8 cellular contexts compared by ENCODE assay signal in the genomic region with DNA sequence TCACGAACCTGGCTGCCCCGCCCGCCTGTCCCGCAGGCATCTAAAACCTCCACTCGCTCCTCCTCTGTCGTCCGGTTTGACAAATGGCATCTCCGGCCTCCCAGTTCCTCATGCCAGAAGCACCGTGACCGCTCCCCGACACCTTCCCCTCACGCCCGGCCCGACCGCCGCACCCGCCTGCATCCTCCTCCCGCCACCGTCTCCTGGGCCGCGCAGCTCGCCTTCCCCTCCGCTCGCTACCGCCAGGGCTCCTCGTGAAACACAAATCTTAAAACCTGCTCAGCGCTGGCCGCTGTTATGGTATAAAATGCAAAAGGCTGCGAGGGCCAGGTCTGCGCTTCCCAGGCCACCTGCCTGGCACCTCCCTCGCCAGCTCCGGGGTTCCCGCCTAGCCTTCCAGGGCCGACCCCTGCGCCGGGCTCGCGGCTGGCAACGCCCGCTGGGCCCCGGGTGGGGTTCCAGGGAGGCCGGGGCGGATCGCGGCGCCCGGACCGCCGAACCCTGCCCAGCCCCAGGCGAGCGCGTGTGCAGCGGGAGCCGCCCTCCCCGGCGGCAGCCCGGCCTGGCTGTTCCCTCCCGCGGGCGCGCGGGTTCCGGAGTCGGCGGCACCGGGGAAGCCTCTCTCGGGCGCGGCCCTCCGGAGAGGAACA. TPM values are rescaled to one million over a fixed set of nuclear protein-coding genes. Genes with fewer than 3 reads are reported as not detected.
DNase-seq lines count a peak whose midpoint lies in the region; ATAC-seq and TF ChIP-seq lines count a peak whose summit lies in the region.

No MANE protein-coding gene starts in this region.

- peak; percentile 4 for ATAC-seq in left lung

- H3K36me3 ChIP-seq in HEK293 (ENCODE audit: control insufficient read depth in 2 of 2, insufficient read depth in 1 of 2, low read length in 2 of 2) (peaks cover 15 to 63% of the 10 kb centered on the region in 2 experiments; a peak in 2 of 3 replicates), OCI-LY7 (ENCODE audit: insufficient read depth, low read length) (peaks cover 45% of the 10 kb centered on the region), left lung (peaks cover 0 to 41% of the 10 kb centered on the region in 2 donors), subcutaneous abdominal adipose tissue (ENCODE audit: control insufficient read depth in 5 of 5, insufficient read depth in 5 of 5, low read length in 5 of 5) (peaks cover 0 to 51% (median 36%) of the 10 kb centered on the region in 5 donors)

- DNase-seq in GM12864 (ENCODE audit: low read depth) (no peak), OCI-LY7 (ENCODE audit: low spot score) (peak; percentile 36), cardiac fibroblast (ENCODE audit: low read depth in 2 of 2) (peak in 1 of 2 donors; percentile 28), left lung (peak; percentile 35 to 85), NCI-H2029 treated with DMSO at 0.1 percent for 48 hours (lab: John Stamatoyannopoulos, UW) (no peak), iPS-NIHi7 (ENCODE audit: extremely low spot score) (no peak)

- H3K27me3 ChIP-seq in left lung (no peaks in the 10 kb centered on the region), subcutaneous abdominal adipose tissue (ENCODE audit: control insufficient read depth in 5 of 5, insufficient read depth in 4 of 5, low read length in 5 of 5) (no peaks in the 10 kb centered on the region)

- CTCF ChIA-PET in HEK293 (lab: Yijun Ruan, JAX) (interaction anchor here (0.7 to 1.3 kb wide), 4 partner anchors 8 to 76 kb away, joined by 3 to 14 read pairs (median 4); a partner anchor contains a TSS), OCI-LY7 (lab: Charles Lee; ENCODE audit: unreplicated experiment) (no interaction called here)

- no peaks in the 10 kb centered on the region for H3K9me2 ChIP-seq in OCI-LY7 (ENCODE audit: insufficient read depth, low read length)

- H4K20me1 ChIP-seq in OCI-LY7 (ENCODE audit: insufficient read depth, low read length): no peaks in the 10 kb centered on the region; the same call in 1 of the 2 replicates

- H3K4me1 ChIP-seq in HEK293 (ENCODE audit: control insufficient read depth, insufficient read depth, low read length) (peaks cover 6% of the 10 kb centered on the region), OCI-LY7 (ENCODE audit: insufficient read depth, low read length, poor library complexity, severe bottlenecking) (peaks cover 13% of the 10 kb centered on the region), left lung (peaks cover 8 to 39% of the 10 kb centered on the region in 2 donors), subcutaneous abdominal adipose tissue (ENCODE audit: control insufficient read depth in 5 of 5, insufficient read depth in 5 of 5, low read length in 5 of 5) (peaks cover 0 to 44% (median 34%) of the 10 kb centered on the region in 5 donors)

- TF ChIP-seq CTCF in GM12864 (IDR thresholded peaks at IDR 0.05; ENCODE audit: low read depth, low read length, missing control alignments) (no peak), HEK293 (tag by site-specific recombination; IDR thresholded peaks at IDR 0.05) (peak; percentile 63), OCI-LY7 (conservative IDR thresholded peaks at IDR 0.05; ENCODE audit: low read length) (no peak), cardiac fibroblast (IDR thresholded peaks at IDR 0.05; ENCODE audit: low read depth, low read length) (peak; percentile 20), left lung (IDR thresholded peaks at IDR 0.05) (no peak)

- intact Hi-C loops in OCI-LY7 (cut with micrococcal nuclease; ENCODE audit: unreplicated experiment) (loop anchor here (1.0 to 5.0 kb wide), 3 partner anchors 9 to 160 kb away; a partner anchor contains a TSS), left lung (cut with DNase I) (no loop called here)

- BruUV-seq in OCI-LY7 (replicated peaks; lab: Mats Ljungman, UMichigan): no TSS peak

- peak overlapping the region; percentile 82 for H3K4me2 ChIP-seq in OCI-LY7 (ENCODE audit: low read length)

- H2AFZ ChIP-seq in OCI-LY7 (ENCODE audit: low read length): peak overlapping the region; percentile 26; the same call in 1 of the 2 replicates

- POLR2A ChIA-PET in HEK293 (lab: Yijun Ruan, JAX) (interaction anchor here (0.8 to 5.2 kb wide), 16 partner anchors 8 to 373 kb away, joined by 3 to 113 read pairs (median 10); a partner anchor contains a TSS), OCI-LY7 (lab: Charles Lee) (interaction anchor here (1.1 to 1.3 kb wide), 4 partner anchors 9 to 171 kb away, joined by 3 to 9 read pairs (median 6); a partner anchor contains a TSS)

- H3K79me2 ChIP-seq in OCI-LY7 (ENCODE audit: insufficient read depth, low read depth, low read length): peaks cover 22% of the 10 kb centered on the region

- peak overlapping the region in 4 of 5 donors; percentile 65 to 78 (median 77) for H3K9ac ChIP-seq in subcutaneous abdominal adipose tissue (ENCODE audit: low read length in 5 of 5)

- no peaks in the 10 kb centered on the region for H3K9me3 ChIP-seq in HEK293 (ENCODE audit: control insufficient read depth, insufficient read depth, low read depth, low read length)
- H3K9me3 ChIP-seq in OCI-LY7 (ENCODE audit: low read length): no peaks in the 10 kb centered on the region
- H3K9me3 ChIP-seq in left lung: no peaks in the 10 kb centered on the region
- H3K9me3 ChIP-seq in subcutaneous abdominal adipose tissue (ENCODE audit: control insufficient read depth in 5 of 5, low read length in 5 of 5): no peaks in the 10 kb centered on the region

- H3K4me3 ChIP-seq in GM12864 (ENCODE audit: low read depth, low read length) (peak overlapping the region; percentile 85), HEK293 (ENCODE audit: low read depth, low read length) (peak overlapping the region; percentile 90), OCI-LY7 (ENCODE audit: low read depth, low read length, poor library complexity, severe bottlenecking) (peak overlapping the region; percentile 89), cardiac fibroblast (replicated peaks in 1 of 2; ENCODE audit: low read depth in 2 of 2, low read length in 2 of 2) (peak overlapping the region; percentile 78 to 80), left lung (peak overlapping the region; percentile 81 to 87), subcutaneous abdominal adipose tissue (ENCODE audit: low read depth in 1 of 5, low read length in 5 of 5) (peak overlapping the region in 4 of 5 donors; percentile 65 to 83 (median 80))

- H3K27ac ChIP-seq in HEK293 (ENCODE audit: extremely low read depth, low read depth, low read length) (peak overlapping the region; percentile 87), OCI-LY7 (ENCODE audit: low read depth, low read length, poor library complexity, severe bottlenecking) (peak overlapping the region; percentile 44), left lung (peak overlapping the region; percentile 66 to 88), subcutaneous abdominal adipose tissue (ENCODE audit: low read depth, low read length) (peak overlapping the region; percentile 50)

TF ChIP-seq in HEK293, 187 proteins besides CTCF, POLR2A, EP300 and RAD21 (continues in another document):
- TF ChIP-seq ZNF600 (tag by site-specific recombination; IDR thresholded peaks at IDR 0.05): peak; percentile 80
- no peak for TF ChIP-seq ZNF561 (tag by site-specific recombination; IDR thresholded peaks at IDR 0.05; ENCODE audit: borderline replicate concordance)
- no peak for TF ChIP-seq ZNF621 (tag by site-specific recombination; IDR thresholded peaks at IDR 0.05)
- no peak for TF ChIP-seq REPIN1 (tag by site-specific recombination; IDR thresholded peaks at IDR 0.05; ENCODE audit: low read depth)

RNA-seq across cellular contexts. Expression of a gene that starts 0.5 kb away (rescaled TPM):
- 52.4 and 53.7 TPM in 2 replicates for total RNA-seq in OCI-LY7 (2014; rRNA removed; shearing (Covaris generic))
- total RNA-seq in OCI-LY7 (2022): 33.6 and 39.5 TPM in 2 replicates
- 10 to 100 TPM; 30.5 to 36.2 TPM for total RNA-seq in left lung

RNA-seq across cellular contexts. Expression of a gene that starts 0.9 kb away (rescaled TPM):
- total RNA-seq in OCI-LY7 (2014; rRNA removed; shearing (Covaris generic)): 70.5 and 94.9 TPM in 2 replicates
- total RNA-seq in OCI-LY7 (2022) (58.2 and 62.7 TPM in 2 replicates), left lung (10 to 100 TPM; 44.0 to 47.9 TPM)

RNA-seq across cellular contexts. Expression of a gene that starts 8.9 kb away (rescaled TPM):
- 170 and 190 TPM in 2 replicates for total RNA-seq in OCI-LY7 (2014; rRNA removed; shearing (Covaris generic))
- total RNA-seq in OCI-LY7 (2022) (176 and 196 TPM in 2 replicates), left lung (10 to 100 TPM; 72.5 to 91.5 TPM)

RNA-seq across cellular contexts. Expression of a gene that starts 9.3 kb away (rescaled TPM):
- total RNA-seq in OCI-LY7 (2014; rRNA removed; shearing (Covaris generic)): 22.0 and 23.8 TPM in 2 replicates
- total RNA-seq in OCI-LY7 (2022) (48.5 and 51.8 TPM in 2 replicates), left lung (10 to 100 TPM; 19.2 to 25.3 TPM)

RNA-seq across cellular contexts. Expression of a gene that starts 10.5 kb away (rescaled TPM):
- total RNA-seq in OCI-LY7 (2014; rRNA removed; shearing (Covaris generic)): 38.2 and 54.5 TPM in 2 replicates
- total RNA-seq in OCI-LY7 (2022) (30.6 and 34.8 TPM in 2 replicates), left lung (10 to 100 TPM; 54.6 to 62.9 TPM)

Comparison
In these comparisons a context has a peak if more than half of its experiments do, and no peak if none do; other contexts are left out.
1. DNase-seq: peak in OCI-LY7 (single experiment) and left lung (2 of 2); none in GM12864 (single experiment), NCI-H2029 treated with DMSO at 0.1 percent for 48 hours (single experiment) and iPS-NIHi7 (single experiment).
2. CTCF ChIP-seq: peak in HEK293 (single experiment) and cardiac fibroblast (single experiment); none in GM12864 (single experiment), OCI-LY7 (single experiment) and left lung (0 of 2).
3. Peak in every context shown above with its lines, with median percentiles within 50 percentile points of each other: H3K4me3 ChIP-seq and H3K27ac ChIP-seq.